ENCODE assay signal across 36 cellular contexts in the genomic region with DNA sequence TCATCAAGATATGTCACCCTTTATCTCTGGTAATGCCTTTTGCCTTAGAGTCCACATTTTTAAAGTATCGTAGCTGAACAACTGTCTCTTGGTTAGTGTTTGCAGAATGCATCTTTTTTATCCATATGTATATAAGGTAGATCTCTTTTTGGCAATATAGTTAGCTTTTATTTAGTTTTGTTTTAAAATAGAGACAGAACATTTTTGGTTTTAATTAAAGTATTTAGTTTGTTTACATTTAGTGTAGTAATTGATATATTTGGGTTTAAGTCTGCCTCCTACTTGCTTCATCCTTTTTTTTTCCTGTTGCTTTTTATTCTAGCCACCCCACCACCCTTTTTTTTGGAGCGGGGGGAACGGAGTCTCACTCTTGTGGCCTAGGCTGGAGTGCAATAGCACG.
"Had no signal": no experiment of that assay in that cellular context is flagged by ENCODE, and none has a peak within 500 bp of the region (broad histone marks: within the 10 kb centered on the region; RNA-seq: fewer than 3 reads in every experiment).

No MANE protein-coding gene starts in this region.

- H3K27me3 ChIP-seq: ascending aorta, cardiac muscle cell had no signal

- FAIRE-seq: bronchial epithelial cell, TTC549 had no signal

- H3K36me3 ChIP-seq: ascending aorta, cardiac muscle cell had no signal

- H3K27ac ChIP-seq: ascending aorta, cardiac muscle cell, VCaP had no signal

- H3K4me1 ChIP-seq: ascending aorta had no signal

- H3K4me3 Mint-ChIP-seq: activated B cell treated with CpG ODN at 0.5 μM for 24 hours; activated CD4-positive, alpha-beta memory T cell treated with anti-CD3 and anti-CD28 coated beads for 36 hours; activated CD8-positive, alpha-beta T cell treated with anti-CD3 and anti-CD28 coated beads for 36 hours; activated naive CD4-positive, alpha-beta T cell treated with anti-CD3 and anti-CD28 coated beads for 36 hours; activated naive CD8-positive, alpha-beta T cell treated with anti-CD3 and anti-CD28 coated beads for 36 hours; activated T-cell treated with anti-CD3 and anti-CD28 coated beads, Interleukin-2, amount 50 U/mL, for 4 hours; activated T-cell treated with anti-CD3 and anti-CD28 coated beads, Interleukin-2, amount 50 U/mL, for 72 hours; activated T-helper 1 cell treated with anti-CD3 and anti-CD28 coated beads, Interleukin-12 subunit alpha, Interleukin-12 subunit beta, Interleukin-2, Interleukin-4 antibody, amounts not matched to agents 30 ng/mL and 10 ng/mL and 1 ng/mL, durations not matched to agents 14 hours and 24 hours and 36 hours; activated T-helper 17 cell treated with anti-CD3 and anti-CD28 coated beads, Interleukin-2, amount 50 U/mL, for 72 hours; brain; central memory CD8-positive, alpha-beta T cell; T-helper 1 cell treated with Interleukin-12 subunit alpha and Interleukin-12 subunit beta and Interleukin-4 antibody, amounts not matched to agents 30 μg/mL and 1 μg/mL, for 36 hours; T-helper 2 cell treated with Interferon-gamma antibody and Interleukin-4, amounts not matched to agents 5 μg/mL and 100 μg/mL, for 36 hours had no signal

- H3K4me3 ChIP-seq: ascending aorta, cardiac muscle cell had no signal

- H3K27ac Mint-ChIP-seq: activated B cell treated with CpG ODN at 0.5 μM for 24 hours; activated CD4-positive, alpha-beta memory T cell treated with anti-CD3 and anti-CD28 coated beads for 36 hours; activated CD8-positive, alpha-beta T cell treated with anti-CD3 and anti-CD28 coated beads for 36 hours; activated naive CD8-positive, alpha-beta T cell treated with anti-CD3 and anti-CD28 coated beads for 36 hours; activated T-cell treated with anti-CD3 and anti-CD28 coated beads, Interleukin-2, amount 50 U/mL, for 72 hours; activated T-helper 1 cell treated with anti-CD3 and anti-CD28 coated beads, Interleukin-12 subunit alpha, Interleukin-12 subunit beta, Interleukin-2, Interleukin-4 antibody, amounts not matched to agents 30 ng/mL and 10 ng/mL and 1 ng/mL, durations not matched to agents 14 hours and 24 hours and 36 hours; brain; T-helper 1 cell treated with Interleukin-12 subunit alpha and Interleukin-12 subunit beta and Interleukin-4 antibody, amounts not matched to agents 30 μg/mL and 1 μg/mL, for 36 hours; T-helper 2 cell treated with Interferon-gamma antibody and Interleukin-4, amounts not matched to agents 5 μg/mL and 100 μg/mL, for 36 hours had no signal

- H3K27me3 Mint-ChIP-seq: activated B cell treated with CpG ODN at 0.5 μM for 24 hours; activated CD4-positive, alpha-beta memory T cell treated with anti-CD3 and anti-CD28 coated beads for 36 hours; activated CD8-positive, alpha-beta T cell treated with anti-CD3 and anti-CD28 coated beads for 36 hours; activated naive CD8-positive, alpha-beta T cell treated with anti-CD3 and anti-CD28 coated beads for 36 hours; activated T-helper 17 cell treated with anti-CD3 and anti-CD28 coated beads, Interleukin-2, amount 50 U/mL, for 72 hours; brain; central memory CD8-positive, alpha-beta T cell had no signal

- DNase-seq: activated B cell treated with CpG ODN at 0.5 μM for 24 hours; activated CD4-positive, alpha-beta T cell treated with anti-CD3 and anti-CD28 coated beads for 48 hours; activated CD4-positive, alpha-beta T cell treated with anti-CD3 and anti-CD28 coated beads, Interleukin-2, amount 50 U/mL, for 1 hour; activated CD4-positive, alpha-beta T cell treated with anti-CD3 and anti-CD28 coated beads, Interleukin-2, amount 50 U/mL, for 4 hours; activated CD4-positive, CD25-positive, alpha-beta regulatory T cell treated with anti-CD3 and anti-CD28 coated beads, Interleukin-2, amount 50 U/mL, for 72 hours; activated CD8-positive, alpha-beta memory T cell treated with anti-CD3 and anti-CD28 coated beads, Interleukin-2, amount 50 U/mL, for 4 hours; activated CD8-positive, alpha-beta T cell treated with anti-CD3 and anti-CD28 coated beads for 36 hours; activated gamma-delta T cell treated with Interleukin-2 at 50 U/mL for 16 hours; activated naive CD4-positive, alpha-beta T cell; activated naive CD4-positive, alpha-beta T cell treated with anti-CD3 and anti-CD28 coated beads, Interleukin-2, amount 50 U/mL, for 16 hours; activated naive CD8-positive, alpha-beta T cell treated with anti-CD3 and anti-CD28 coated beads for 36 hours; activated T-cell treated with anti-CD3 and anti-CD28 coated beads for 4 hours; activated T-cell treated with anti-CD3 and anti-CD28 coated beads, Interleukin-2, amount 50 U/mL, for 1 hour; activated T-cell treated with anti-CD3 and anti-CD28 coated beads, Interleukin-2, amount 50 U/mL, for 4 hours; activated T-cell treated with anti-CD3 and anti-CD28 coated beads, Interleukin-2, amount 50 U/mL, for 72 hours; amygdala; anterior cingulate cortex; caudate nucleus; cerebellar nuclear complex; T-helper 1 cell; T-helper 2 cell; T-helper 9 cell had no signal

- ATAC-seq: activated CD8-positive, alpha-beta T cell treated with anti-CD3 and anti-CD28 coated beads for 36 hours; activated naive CD4-positive, alpha-beta T cell treated with anti-CD3 and anti-CD28 coated beads, Interleukin-2, amount 50 U/mL, for 72 hours; activated T-cell treated with anti-CD3 and anti-CD28 coated beads, Interleukin-2, amount 50 U/mL, for 4 hours; activated T-cell treated with anti-CD3 and anti-CD28 coated beads, Interleukin-2, amount 50 U/mL, for 72 hours; activated T-helper 17 cell treated with anti-CD3 and anti-CD28 coated beads, Interleukin-2, amount 50 U/mL, for 72 hours had no signal
